In genomic region chr1:114310771-114311251, GRCh38 we compare ENCODE assay signal across 15 cellular contexts.
DNase-seq lines count a peak whose midpoint lies in the region; ATAC-seq and TF ChIP-seq lines count a peak whose summit lies in the region.
"Had no signal": no experiment of that assay in that cellular context is flagged by ENCODE, and none has a peak within 500 bp of the region (broad histone marks: within the 10 kb centered on the region; RNA-seq: fewer than 3 reads in every experiment).

No MANE protein-coding gene starts in this region.

- intact Hi-C loops in Right ventricle myocardium inferior (cut with DNase I) = no loop called here
- intact Hi-C loops in left ventricle myocardium inferior (cut with micrococcal nuclease) = no loop called here

- TF ChIP-seq POLR2A in upper lobe of left lung (IDR thresholded peaks at IDR 0.05) = no peak

- H3K27me3 ChIP-seq in left ventricle myocardium inferior (ENCODE audit: low read depth) (no peaks in the 10 kb centered on the region), upper lobe of left lung (no peaks in the 10 kb centered on the region)
- H3K27me3 ChIP-seq: Peyer's patch, upper lobe of right lung had no signal

- in situ Hi-C loops in astrocyte of the spinal cord (cut with HindIII; ENCODE audit: low sequenced_read_pairs) = no loop called here

- H3K36me3 ChIP-seq in left ventricle myocardium inferior (no peaks in the 10 kb centered on the region), upper lobe of left lung (no peaks in the 10 kb centered on the region)
- H3K36me3 ChIP-seq: Peyer's patch, upper lobe of right lung had no signal

- ATAC-seq in Right ventricle myocardium inferior (peak; percentile 52), upper lobe of left lung (ENCODE audit: low FRiP score in 2 of 2) (peak; percentile 11 to 85)
- ATAC-seq: activated CD8-positive, alpha-beta T cell treated with anti-CD3 and anti-CD28 coated beads for 36 hours; upper lobe of right lung had no signal

- H3K9me3 ChIP-seq in left ventricle myocardium inferior (replicated peaks) (no peaks in the 10 kb centered on the region), upper lobe of left lung (no peaks in the 10 kb centered on the region)
- H3K9me3 ChIP-seq: Peyer's patch, upper lobe of right lung had no signal

- WGBS in upper lobe of left lung, 2 donors = 35 to 37% methylated on average over 3 of the region's 3 CpGs

- H3K4me3 ChIP-seq in left ventricle myocardium inferior = no peak overlapping the region
- H3K4me3 ChIP-seq in astrocyte of the spinal cord (ENCODE audit: low read depth, low read length) = no peak overlapping the region
- no peak overlapping the region for H3K4me3 ChIP-seq in upper lobe of left lung
- H3K4me3 ChIP-seq: Peyer's patch, upper lobe of right lung had no signal

- TF ChIP-seq EP300 in upper lobe of left lung (IDR thresholded peaks at IDR 0.05) = no peak

- TF ChIP-seq CTCF in left ventricle myocardium inferior (IDR thresholded peaks at IDR 0.05; ENCODE audit: borderline replicate concordance) (no peak), astrocyte of the spinal cord (IDR thresholded peaks at IDR 0.05; ENCODE audit: low read depth, low read length) (no peak), upper lobe of left lung (IDR thresholded peaks at IDR 0.05) (no peak)

- no peak overlapping the region for H3K27ac ChIP-seq in left ventricle myocardium inferior (replicated peaks)
- no peak overlapping the region for H3K27ac ChIP-seq in upper lobe of left lung
- H3K27ac ChIP-seq: Peyer's patch, upper lobe of right lung had no signal

- H3K4me1 ChIP-seq in left ventricle myocardium inferior = peaks cover 4% of the 10 kb centered on the region
- no peaks in the 10 kb centered on the region for H3K4me1 ChIP-seq in upper lobe of left lung
- H3K4me1 ChIP-seq: Peyer's patch, upper lobe of right lung had no signal

- DNase-seq in Right ventricle myocardium inferior (ENCODE audit: missing footprints) (no peak), left ventricle myocardium inferior (no peak), astrocyte of the spinal cord (ENCODE audit: low read depth, low spot score) (peak; percentile 76), iris pigment epithelial cell (ENCODE audit: low read depth) (peak; percentile 33), upper lobe of left lung (no peak), NCI-H524 (lab: John Stamatoyannopoulos, UW) (no peak), NOMO-1 (lab: John Stamatoyannopoulos, UW; ENCODE audit: unreplicated experiment in 2 of 2) (no peak)
- DNase-seq in stimulated activated naive CD4-positive, alpha-beta T cell (lab: John Stamatoyannopoulos, UW) = no peak
- DNase-seq: activated CD8-positive, alpha-beta T cell treated with anti-CD3 and anti-CD28 coated beads for 36 hours; HCEC 1CT; NCI-H1105 treated with DMSO at 0.1 percent for 48 hours; NCI-H446 treated with DMSO at 0.1 percent for 48 hours; Peyer's patch; stimulated activated CD8-positive, alpha-beta memory T cell treated with anti-CD3 and anti-CD28 coated beads, Interleukin-4, amount 100 ng/mL, for 48 hours; upper lobe of right lung had no signal

Comparison
In these comparisons a context has a peak if more than half of its experiments do, and no peak if none do; other contexts are left out.
1. DNase-seq: peak in astrocyte of the spinal cord (single experiment) and iris pigment epithelial cell (single experiment); none in Right ventricle myocardium inferior (single experiment), left ventricle myocardium inferior (single experiment), upper lobe of left lung (0 of 2), stimulated activated naive CD4-positive, alpha-beta T cell (0 of 6), NCI-H524 (0 of 2) and NOMO-1 (0 of 2).